In the genomic region with DNA sequence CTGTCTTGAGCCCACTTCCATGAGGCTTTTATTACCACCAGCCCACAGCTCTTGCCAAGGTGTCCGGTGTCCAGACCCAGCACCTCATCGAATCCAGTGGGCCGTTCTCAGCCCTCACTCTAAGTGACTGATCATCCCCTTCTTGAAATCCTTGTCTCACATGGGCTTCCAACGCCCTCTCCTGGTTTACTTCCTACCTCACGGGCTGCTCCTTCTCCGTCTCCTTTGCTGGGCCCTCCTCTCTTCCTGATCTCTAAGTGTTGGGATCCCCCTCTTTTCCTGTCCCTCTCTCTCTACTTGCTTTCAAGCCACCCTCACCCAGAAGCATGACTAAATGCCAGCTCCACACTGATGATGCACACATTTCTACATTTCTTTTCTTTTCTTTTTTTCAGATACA, we compare ENCODE assay signal across 1 cellular context.
TF ChIP-seq lines count a peak whose summit lies in the region.

No MANE protein-coding gene starts in this region.

TF ChIP-seq in GM12878, 131 proteins besides CTCF, POLR2A, EP300 and RAD21 (continued from another document):
- TF ChIP-seq, protein P1, sequence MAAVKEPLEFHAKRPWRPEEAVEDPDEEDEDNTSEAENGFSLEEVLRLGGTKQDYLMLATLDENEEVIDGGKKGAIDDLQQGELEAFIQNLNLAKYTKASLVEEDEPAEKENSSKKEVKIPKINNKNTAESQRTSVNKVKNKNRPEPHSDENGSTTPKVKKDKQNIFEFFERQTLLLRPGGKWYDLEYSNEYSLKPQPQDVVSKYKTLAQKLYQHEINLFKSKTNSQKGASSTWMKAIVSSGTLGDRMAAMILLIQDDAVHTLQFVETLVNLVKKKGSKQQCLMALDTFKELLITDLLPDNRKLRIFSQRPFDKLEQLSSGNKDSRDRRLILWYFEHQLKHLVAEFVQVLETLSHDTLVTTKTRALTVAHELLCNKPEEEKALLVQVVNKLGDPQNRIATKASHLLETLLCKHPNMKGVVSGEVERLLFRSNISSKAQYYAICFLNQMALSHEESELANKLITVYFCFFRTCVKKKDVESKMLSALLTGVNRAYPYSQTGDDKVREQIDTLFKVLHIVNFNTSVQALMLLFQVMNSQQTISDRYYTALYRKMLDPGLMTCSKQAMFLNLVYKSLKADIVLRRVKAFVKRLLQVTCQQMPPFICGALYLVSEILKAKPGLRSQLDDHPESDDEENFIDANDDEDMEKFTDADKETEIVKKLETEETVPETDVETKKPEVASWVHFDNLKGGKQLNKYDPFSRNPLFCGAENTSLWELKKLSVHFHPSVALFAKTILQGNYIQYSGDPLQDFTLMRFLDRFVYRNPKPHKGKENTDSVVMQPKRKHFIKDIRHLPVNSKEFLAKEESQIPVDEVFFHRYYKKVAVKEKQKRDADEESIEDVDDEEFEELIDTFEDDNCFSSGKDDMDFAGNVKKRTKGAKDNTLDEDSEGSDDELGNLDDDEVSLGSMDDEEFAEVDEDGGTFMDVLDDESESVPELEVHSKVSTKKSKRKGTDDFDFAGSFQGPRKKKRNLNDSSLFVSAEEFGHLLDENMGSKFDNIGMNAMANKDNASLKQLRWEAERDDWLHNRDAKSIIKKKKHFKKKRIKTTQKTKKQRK (IDR thresholded peaks at IDR 0.05; ENCODE audit: low read depth, low read length): no peak
- TF ChIP-seq FOS (IDR thresholded peaks at IDR 0.05; ENCODE audit: borderline replicate concordance, extremely low read depth, insufficient read length) (no peak), NFYA (IDR thresholded peaks at IDR 0.05; ENCODE audit: borderline replicate concordance, low read depth, low read length) (no peak), HCFC1 (IDR thresholded peaks at IDR 0.05; ENCODE audit: low read length) (no peak), SP1 (IDR thresholded peaks at IDR 0.05; ENCODE audit: low read depth, low read length) (no peak), MXI1 (IDR thresholded peaks at IDR 0.05; ENCODE audit: low read depth, low read length) (no peak)
- TF ChIP-seq, protein P2, sequence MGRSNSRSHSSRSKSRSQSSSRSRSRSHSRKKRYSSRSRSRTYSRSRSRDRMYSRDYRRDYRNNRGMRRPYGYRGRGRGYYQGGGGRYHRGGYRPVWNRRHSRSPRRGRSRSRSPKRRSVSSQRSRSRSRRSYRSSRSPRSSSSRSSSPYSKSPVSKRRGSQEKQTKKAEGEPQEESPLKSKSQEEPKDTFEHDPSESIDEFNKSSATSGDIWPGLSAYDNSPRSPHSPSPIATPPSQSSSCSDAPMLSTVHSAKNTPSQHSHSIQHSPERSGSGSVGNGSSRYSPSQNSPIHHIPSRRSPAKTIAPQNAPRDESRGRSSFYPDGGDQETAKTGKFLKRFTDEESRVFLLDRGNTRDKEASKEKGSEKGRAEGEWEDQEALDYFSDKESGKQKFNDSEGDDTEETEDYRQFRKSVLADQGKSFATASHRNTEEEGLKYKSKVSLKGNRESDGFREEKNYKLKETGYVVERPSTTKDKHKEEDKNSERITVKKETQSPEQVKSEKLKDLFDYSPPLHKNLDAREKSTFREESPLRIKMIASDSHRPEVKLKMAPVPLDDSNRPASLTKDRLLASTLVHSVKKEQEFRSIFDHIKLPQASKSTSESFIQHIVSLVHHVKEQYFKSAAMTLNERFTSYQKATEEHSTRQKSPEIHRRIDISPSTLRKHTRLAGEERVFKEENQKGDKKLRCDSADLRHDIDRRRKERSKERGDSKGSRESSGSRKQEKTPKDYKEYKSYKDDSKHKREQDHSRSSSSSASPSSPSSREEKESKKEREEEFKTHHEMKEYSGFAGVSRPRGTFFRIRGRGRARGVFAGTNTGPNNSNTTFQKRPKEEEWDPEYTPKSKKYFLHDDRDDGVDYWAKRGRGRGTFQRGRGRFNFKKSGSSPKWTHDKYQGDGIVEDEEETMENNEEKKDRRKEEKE (IDR thresholded peaks at IDR 0.05): no peak
- TF ChIP-seq, protein P3, sequence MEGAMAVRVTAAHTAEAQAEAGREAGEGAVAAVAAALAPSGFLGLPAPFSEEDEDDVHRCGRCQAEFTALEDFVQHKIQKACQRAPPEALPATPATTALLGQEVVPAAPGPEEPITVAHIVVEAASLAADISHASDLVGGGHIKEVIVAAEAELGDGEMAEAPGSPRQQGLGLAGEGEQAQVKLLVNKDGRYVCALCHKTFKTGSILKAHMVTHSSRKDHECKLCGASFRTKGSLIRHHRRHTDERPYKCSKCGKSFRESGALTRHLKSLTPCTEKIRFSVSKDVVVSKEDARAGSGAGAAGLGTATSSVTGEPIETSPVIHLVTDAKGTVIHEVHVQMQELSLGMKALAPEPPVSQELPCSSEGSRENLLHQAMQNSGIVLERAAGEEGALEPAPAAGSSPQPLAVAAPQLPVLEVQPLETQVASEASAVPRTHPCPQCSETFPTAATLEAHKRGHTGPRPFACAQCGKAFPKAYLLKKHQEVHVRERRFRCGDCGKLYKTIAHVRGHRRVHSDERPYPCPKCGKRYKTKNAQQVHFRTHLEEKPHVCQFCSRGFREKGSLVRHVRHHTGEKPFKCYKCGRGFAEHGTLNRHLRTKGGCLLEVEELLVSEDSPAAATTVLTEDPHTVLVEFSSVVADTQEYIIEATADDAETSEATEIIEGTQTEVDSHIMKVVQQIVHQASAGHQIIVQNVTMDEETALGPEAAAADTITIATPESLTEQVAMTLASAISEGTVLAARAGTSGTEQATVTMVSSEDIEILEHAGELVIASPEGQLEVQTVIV (IDR thresholded peaks at IDR 0.05; ENCODE audit: borderline replicate concordance, partially characterized antibody): no peak
